Comparison of ENCODE assay signal across 9 cellular contexts in the genomic region with DNA sequence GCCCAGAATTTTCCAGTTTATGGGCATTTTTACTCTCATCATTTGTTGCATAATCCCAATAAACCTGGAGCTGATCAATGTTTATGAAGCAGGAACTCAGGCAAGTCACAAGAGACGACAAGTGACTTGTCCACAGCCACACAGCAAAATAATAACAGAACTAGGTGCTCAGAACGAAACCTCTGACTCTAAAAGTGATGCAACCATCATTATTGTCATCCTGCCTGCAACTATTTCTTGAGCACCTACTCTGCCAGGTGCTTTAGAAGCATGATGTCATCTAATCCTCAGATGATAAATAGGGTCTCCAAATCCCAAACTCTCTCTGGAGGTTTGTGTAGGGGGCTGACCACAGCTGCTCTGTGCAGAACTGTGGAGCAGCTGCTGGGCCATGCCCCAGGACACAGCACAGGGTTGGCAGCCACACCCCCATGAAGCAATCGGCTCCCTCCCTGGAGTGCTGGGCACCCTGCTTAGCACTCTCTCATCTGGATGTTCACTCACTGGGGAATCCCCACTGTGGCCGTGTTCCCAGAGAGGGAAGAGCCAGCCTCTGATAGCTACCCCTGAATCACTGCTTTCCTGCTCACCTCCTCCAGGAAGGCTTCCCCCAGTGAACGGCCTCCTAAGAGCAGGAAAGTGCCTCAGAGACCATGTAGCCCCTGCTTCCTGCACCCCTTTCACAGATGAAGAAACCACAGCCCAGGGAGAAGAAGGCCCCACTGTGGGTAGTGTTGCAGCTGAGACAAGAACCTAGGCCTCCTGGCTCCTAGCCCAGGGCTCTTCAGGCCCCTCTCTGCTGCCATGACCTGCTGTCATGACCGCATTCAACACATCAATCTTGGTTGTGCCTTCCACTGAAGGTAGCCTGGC. TPM values are rescaled to one million over a fixed set of nuclear protein-coding genes. Genes with fewer than 3 reads are reported as not detected.
DNase-seq lines count a peak whose midpoint lies in the region; ATAC-seq lines count a peak whose summit lies in the region.
"Had no signal": no experiment of that assay in that cellular context is flagged by ENCODE, and none has a peak within 500 bp of the region (broad histone marks: within the 10 kb centered on the region; RNA-seq: fewer than 3 reads in every experiment).

No MANE protein-coding gene starts in this region.

- ATAC-seq in GM21529 (IDR thresholded peaks at IDR 0.05; ENCODE audit: unreplicated experiment) = peak; percentile 43
- ATAC-seq in left lobe of liver = peak; percentile 50
- ATAC-seq in GM21619 (IDR thresholded peaks at IDR 0.05; ENCODE audit: unreplicated experiment) = no peak
- ATAC-seq in GM21737 (IDR thresholded peaks at IDR 0.05; ENCODE audit: unreplicated experiment) = no peak
- ATAC-seq in aorta (ENCODE audit: low FRiP score) = no peak
- ATAC-seq: HCT116 had no signal

- DNase-seq in Daoy (ENCODE audit: low read depth) (peak; percentile 69), left lobe of liver (ENCODE audit: low spot score) (peak; percentile 68), aorta (no peak), GM19240 (ENCODE audit: insufficient read length, low spot score) (no peak)
- DNase-seq in T-helper 2 cell treated with Interferon-gamma antibody and Interleukin-4, amounts not matched to agents 5 μg/mL and 100 μg/mL, for 36 hours (ENCODE audit: low spot score) = peak; percentile 29

- peak overlapping the region; percentile 61 for H3K27ac Mint-ChIP-seq in T-helper 2 cell treated with Interferon-gamma antibody and Interleukin-4, amounts not matched to agents 5 μg/mL and 100 μg/mL, for 36 hours

- H3K9me3 ChIP-seq in aorta (ENCODE audit: control insufficient read depth, low read length) = no peaks in the 10 kb centered on the region

- no peaks in the 10 kb centered on the region for H3K27me3 ChIP-seq in aorta (ENCODE audit: control insufficient read depth in 1 of 2, insufficient read depth in 2 of 2, low read length in 1 of 2)

- no peak overlapping the region for H3K4me3 ChIP-seq in aorta (ENCODE audit: low read length in 2 of 2)

- H3K27ac ChIP-seq in aorta (ENCODE audit: low read depth in 1 of 2, low read length in 2 of 2) = no peak overlapping the region

- H3K4me1 ChIP-seq in aorta (ENCODE audit: control insufficient read depth in 1 of 2, insufficient read depth in 2 of 2, low read length in 2 of 2) = no peaks in the 10 kb centered on the region

- H3K4me1 Mint-ChIP-seq in T-helper 2 cell treated with Interferon-gamma antibody and Interleukin-4, amounts not matched to agents 5 μg/mL and 100 μg/mL, for 36 hours (ENCODE audit: low read depth) = peaks cover 33% of the 10 kb centered on the region

- H3K27me3 Mint-ChIP-seq in T-helper 2 cell treated with Interferon-gamma antibody and Interleukin-4, amounts not matched to agents 5 μg/mL and 100 μg/mL, for 36 hours (ENCODE audit: low read depth) = no peaks in the 10 kb centered on the region

- no peaks in the 10 kb centered on the region for H3K36me3 ChIP-seq in aorta (ENCODE audit: control insufficient read depth in 1 of 2, insufficient read depth in 2 of 2, low read length in 1 of 2)

- 81% methylated on average over 6 of the region's 6 CpGs for WGBS in aorta, 2 donors

- no peaks in the 10 kb centered on the region for H3K36me3 Mint-ChIP-seq in T-helper 2 cell treated with Interferon-gamma antibody and Interleukin-4, amounts not matched to agents 5 μg/mL and 100 μg/mL, for 36 hours (ENCODE audit: low read depth)

- no peaks in the 10 kb centered on the region for H3K9me3 Mint-ChIP-seq in T-helper 2 cell treated with Interferon-gamma antibody and Interleukin-4, amounts not matched to agents 5 μg/mL and 100 μg/mL, for 36 hours

- intact Hi-C loops in aorta (cut with DNase I) = no loop called here

- peak overlapping the region; percentile 78 for H3K4me3 Mint-ChIP-seq in T-helper 2 cell treated with Interferon-gamma antibody and Interleukin-4, amounts not matched to agents 5 μg/mL and 100 μg/mL, for 36 hours

RNA-seq across cellular contexts. Expression of gene TTC22, which starts 2.1 kb away (rescaled TPM):
- not detected in 2 replicates for total RNA-seq in Daoy (2014; rRNA removed; shearing (Covaris generic))
- total RNA-seq in left lobe of liver = 4.4 TPM
- total RNA-seq in aorta = under 1 TPM in 1 of 2 donors, not detected in 1; 0.27 TPM
- polyA plus RNA-seq in aorta = 1 to 10 TPM in 1 of 2 donors, under 1 TPM in 1; 0.20 to 3.9 TPM

RNA-seq across cellular contexts. Expression of gene PARS2, which starts 34.7 kb away (rescaled TPM):
- 5.8 and 7.3 TPM in 2 replicates for total RNA-seq in Daoy (2014; rRNA removed; shearing (Covaris generic))
- total RNA-seq in left lobe of liver = 4.3 TPM
- total RNA-seq in aorta = 1 to 10 TPM; 2.2 to 3.0 TPM
- 1 to 10 TPM; 1.2 to 2.4 TPM for polyA plus RNA-seq in aorta

Comparison
In these comparisons a context has a peak if more than half of its experiments do, and no peak if none do; other contexts are left out.
1. DNase-seq: peak in Daoy (single experiment), T-helper 2 cell treated with Interferon-gamma antibody and Interleukin-4, amounts not matched to agents 5 μg/mL and 100 μg/mL, for 36 hours (single experiment) and left lobe of liver (single experiment); none in aorta (0 of 2) and GM19240 (single experiment).
2. ATAC-seq: peak in GM21529 (single experiment) and left lobe of liver (single experiment); none in GM21619 (single experiment), GM21737 (single experiment) and aorta (single experiment).